In genomic region chrX:118566359-118566758, GRCh38 we compare ENCODE assay signal across 21 cellular contexts.
A peak's percentile ranks its signal among the peaks of the same experiment; 100 is the strongest.
DNase-seq lines count a peak whose midpoint lies in the region; ATAC-seq and TF ChIP-seq lines count a peak whose summit lies in the region.
"Had no signal": no experiment of that assay in that cellular context is flagged by ENCODE, and none has a peak within 500 bp of the region (broad histone marks: within the 10 kb centered on the region; RNA-seq: fewer than 3 reads in every experiment).

No MANE protein-coding gene starts in this region.

- intact Hi-C loops in PC-3 (cut with micrococcal nuclease) = no loop called here
- intact Hi-C loops in stomach (cut with DNase I; ENCODE audit: low total_unique reads) = no loop called here

- H3K4me3 ChIP-seq in PC-3 (ENCODE audit: low read length) = no peak overlapping the region
- H3K4me3 ChIP-seq in fibroblast of pulmonary artery (replicated peaks; ENCODE audit: low read depth, low read length) = no peak overlapping the region
- H3K4me3 ChIP-seq in stomach = no peak overlapping the region
- H3K4me3 ChIP-seq: SJCRH30, transverse colon had no signal

- H3K4me1 ChIP-seq in PC-3 (ENCODE audit: insufficient read depth, low read length) = no peaks in the 10 kb centered on the region
- H3K4me1 ChIP-seq in stomach = no peaks in the 10 kb centered on the region
- H3K4me1 ChIP-seq: SJCRH30, transverse colon had no signal

- in situ Hi-C loops in Caki2 (cut with HindIII; ENCODE audit: low pct_unique_long_range_greater_than_20kb, low sequenced_read_pairs) = no loop called here

- no peaks in the 10 kb centered on the region for H3K27me3 ChIP-seq in PC-3 (ENCODE audit: low read length)
- no peaks in the 10 kb centered on the region for H3K27me3 ChIP-seq in stomach
- H3K27me3 ChIP-seq: foreskin keratinocyte, SJCRH30, transverse colon had no signal

- no peak for TF ChIP-seq CTCF in PC-3 (conservative IDR thresholded peaks at IDR 0.05; ENCODE audit: low read depth, low read length)
- no peak for TF ChIP-seq CTCF in fibroblast of pulmonary artery (IDR thresholded peaks at IDR 0.05; ENCODE audit: low read length, missing control alignments)
- TF ChIP-seq CTCF in omental fat pad (IDR thresholded peaks at IDR 0.05) = no peak
- TF ChIP-seq CTCF in stomach (IDR thresholded peaks at IDR 0.05) = no peak

- H3K9me3 ChIP-seq in PC-3 (ENCODE audit: low read length) (no peaks in the 10 kb centered on the region), stomach (no peaks in the 10 kb centered on the region)
- H3K9me3 ChIP-seq: SJCRH30, transverse colon had no signal

- H3K4me2 ChIP-seq in PC-3 (ENCODE audit: low read length) = no peak overlapping the region

- TF ChIP-seq EP300 in stomach (IDR thresholded peaks at IDR 0.05) = no peak

- no peaks in the 10 kb centered on the region for H3F3A ChIP-seq in PC-3 (ENCODE audit: low read length, unreplicated experiment)

- H3K27ac ChIP-seq in PC-3 (ENCODE audit: low read length) (no peak overlapping the region), stomach (no peak overlapping the region)
- H3K27ac ChIP-seq: foreskin keratinocyte, SJCRH30, transverse colon had no signal

- CTCF ChIA-PET in PC-3 (lab: Charles Lee) = no interaction called here

- no peaks in the 10 kb centered on the region for H3K36me3 ChIP-seq in PC-3 (ENCODE audit: low read depth, low read length)
- peaks cover 0 to 6% (median 0%) of the 10 kb centered on the region in 4 donors for H3K36me3 ChIP-seq in stomach
- H3K36me3 ChIP-seq: SJCRH30, transverse colon had no signal

- H2AFZ ChIP-seq in PC-3 (ENCODE audit: low read length) = no peak overlapping the region

- H3K9me2 ChIP-seq in PC-3 (replicated peaks; ENCODE audit: low read length) = no peaks in the 10 kb centered on the region

- POLR2A ChIA-PET in PC-3 (lab: Charles Lee; ENCODE audit: unreplicated experiment) = no interaction called here

- DNase-seq in Caki2 (ENCODE audit: low read depth) (peak; percentile 4), PC-3 (peak; percentile 9), fibroblast of pulmonary artery (ENCODE audit: low read depth) (peak; percentile 26), omental fat pad (ENCODE audit: low spot score) (no peak), stomach (no peak)
- DNase-seq in activated effector memory CD4-positive, alpha-beta T cell treated with anti-CD3 and anti-CD28 coated beads, Interleukin-2, amount 50 U/mL, for 16 hours = no peak
- DNase-seq: activated CD4-positive, alpha-beta T cell treated with anti-CD3 and anti-CD28 coated beads, Interleukin-2, amount 50 U/mL, for 48 hours; activated naive CD4-positive, alpha-beta T cell treated with Interleukin-2 at 50 U/mL for 16 hours; activated T-cell treated with anti-CD3 and anti-CD28 coated beads for 4 hours; C1 segment of cervical spinal cord; DMS53; naive B cell; NCI-H1417; NCI-H2171; NCI-H774; posterior cingulate gyrus; SJCRH30; stimulated activated naive CD8-positive, alpha-beta T cell treated with anti-CD3 and anti-CD28 coated beads, Interleukin-15, Interleukin-2, amounts not matched to agents 100 U/mL and 50 U/mL, for 24 hours; transverse colon had no signal

- ATAC-seq in PC-3 = no peak
- ATAC-seq in omental fat pad (ENCODE audit: low FRiP score) = peak; percentile 69
- ATAC-seq in GM18858 (IDR thresholded peaks at IDR 0.05; ENCODE audit: unreplicated experiment) = no peak
- ATAC-seq: foreskin keratinocyte; stimulated activated naive CD8-positive, alpha-beta T cell treated with anti-CD3 and anti-CD28 coated beads, Interleukin-15, Interleukin-2, amounts not matched to agents 100 U/mL and 50 U/mL, for 24 hours had no signal

- no peak overlapping the region for H3K9ac ChIP-seq in PC-3 (ENCODE audit: low read length)

- no peaks in the 10 kb centered on the region for H3K79me2 ChIP-seq in PC-3 (ENCODE audit: low read length)

- WGBS in stomach, 5 donors = 62 to 81% (median 68%) methylated on average over 3 of the region's 3 CpGs

- no peak for TF ChIP-seq POLR2A in stomach (IDR thresholded peaks at IDR 0.05)

- BruUV-seq in PC-3 (replicated peaks; lab: Mats Ljungman, UMichigan) = no TSS peak

- H4K20me1 ChIP-seq in PC-3 (ENCODE audit: low read length) = no peaks in the 10 kb centered on the region

Comparison
In these comparisons a context has a peak if more than half of its experiments do, and no peak if none do; other contexts are left out.
1. DNase-seq: peak in Caki2 (single experiment), PC-3 (single experiment) and fibroblast of pulmonary artery (single experiment); none in omental fat pad (single experiment), activated effector memory CD4-positive, alpha-beta T cell treated with anti-CD3 and anti-CD28 coated beads, Interleukin-2, amount 50 U/mL, for 16 hours (single experiment) and stomach (single experiment).